32 cellular contexts compared by ENCODE assay signal in the genomic region with DNA sequence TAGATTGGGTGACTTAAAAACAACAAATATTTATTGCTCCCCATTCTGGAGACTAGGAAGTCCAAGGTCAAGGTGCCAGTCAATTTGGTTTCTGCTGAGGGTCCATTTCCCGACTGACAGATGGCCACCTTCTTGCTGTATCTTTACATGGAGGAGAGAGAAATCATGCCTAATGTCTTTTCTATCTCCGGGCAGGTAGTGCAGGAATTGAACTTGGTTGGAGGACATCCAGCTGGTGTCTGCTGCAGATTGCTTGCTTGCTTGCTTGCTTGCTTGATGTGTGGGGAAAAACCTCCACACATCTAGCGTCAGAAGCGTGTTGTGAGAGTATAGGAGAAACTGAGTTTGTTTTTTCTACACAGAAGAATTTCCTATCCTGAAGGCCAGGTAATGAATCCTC.
"Had no signal": no experiment of that assay in that cellular context is flagged by ENCODE, and none has a peak within 500 bp of the region (broad histone marks: within the 10 kb centered on the region; RNA-seq: fewer than 3 reads in every experiment).

No MANE protein-coding gene starts in this region.

- H3K9me3 ChIP-seq: adrenal gland, body of pancreas had no signal

- H3K4me3 ChIP-seq: adrenal gland, body of pancreas, breast epithelium had no signal

- H3K27me3 ChIP-seq: adrenal gland, body of pancreas, brain microvascular endothelial cell, breast epithelium had no signal

- H3K36me3 ChIP-seq: adrenal gland, brain microvascular endothelial cell, breast epithelium had no signal

- ATAC-seq: activated CD8-positive, alpha-beta T cell treated with anti-CD3 and anti-CD28 coated beads for 36 hours; activated naive CD4-positive, alpha-beta T cell treated with anti-CD3 and anti-CD28 coated beads, Interleukin-2, amount 50 U/mL, for 72 hours; activated T-cell treated with anti-CD3 and anti-CD28 coated beads, Interleukin-2, amount 50 U/mL, for 4 hours; activated T-cell treated with anti-CD3 and anti-CD28 coated beads, Interleukin-2, amount 50 U/mL, for 72 hours; activated T-helper 17 cell treated with anti-CD3 and anti-CD28 coated beads, Interleukin-2, amount 50 U/mL, for 72 hours; body of pancreas had no signal

- H3K27ac ChIP-seq: adrenal gland, body of pancreas, brain microvascular endothelial cell, breast epithelium, VCaP had no signal

- H3K4me1 ChIP-seq: adrenal gland, body of pancreas, breast epithelium had no signal

- DNase-seq: activated B cell treated with CpG ODN at 0.5 μM for 24 hours; activated CD4-positive, alpha-beta memory T cell treated with anti-CD3 and anti-CD28 coated beads for 36 hours; activated CD4-positive, alpha-beta T cell treated with anti-CD3 and anti-CD28 coated beads for 4 hours; activated CD4-positive, alpha-beta T cell treated with anti-CD3 and anti-CD28 coated beads, Interleukin-2, amount 10 ng/mL, durations not matched to agents 24 days and 14 days; activated CD4-positive, alpha-beta T cell treated with anti-CD3 and anti-CD28 coated beads, Interleukin-2, amount 50 U/mL, for 1 hour; activated CD4-positive, alpha-beta T cell treated with anti-CD3 and anti-CD28 coated beads, Interleukin-2, amount 50 U/mL, for 4 hours; activated CD4-positive, CD25-positive, alpha-beta regulatory T cell treated with anti-CD3 and anti-CD28 coated beads, Interleukin-2, amount 50 U/mL, for 72 hours; activated CD8-positive, alpha-beta memory T cell treated with anti-CD3 and anti-CD28 coated beads, Interleukin-2, amount 50 U/mL, for 4 hours; activated CD8-positive, alpha-beta T cell treated with anti-CD3 and anti-CD28 coated beads for 36 hours; activated effector memory CD4-positive, alpha-beta T cell treated with anti-CD3 and anti-CD28 coated beads, Interleukin-2, amount 50 U/mL, for 16 hours; activated gamma-delta T cell treated with Interleukin-2 at 50 U/mL for 16 hours; activated naive CD4-positive, alpha-beta T cell; activated naive CD4-positive, alpha-beta T cell treated with anti-CD3 and anti-CD28 coated beads for 36 hours; activated naive CD4-positive, alpha-beta T cell treated with anti-CD3 and anti-CD28 coated beads, Interleukin-2, amount 50 U/mL, for 16 hours; activated naive CD8-positive, alpha-beta T cell treated with anti-CD3 and anti-CD28 coated beads for 36 hours; activated T-cell treated with anti-CD3 and anti-CD28 coated beads for 4 hours; activated T-cell treated with anti-CD3 and anti-CD28 coated beads, Interleukin-2, amount 50 U/mL, for 1 hour; activated T-cell treated with anti-CD3 and anti-CD28 coated beads, Interleukin-2, amount 50 U/mL, for 4 hours; activated T-cell treated with anti-CD3 and anti-CD28 coated beads, Interleukin-2, amount 50 U/mL, for 72 hours; adrenal gland; amniotic stem cell; aorta; body of pancreas; brain microvascular endothelial cell; central memory CD4-positive, alpha-beta T cell; cerebellar nuclear complex; T-helper 2 cell; T-helper 9 cell had no signal
